In the genomic region with DNA sequence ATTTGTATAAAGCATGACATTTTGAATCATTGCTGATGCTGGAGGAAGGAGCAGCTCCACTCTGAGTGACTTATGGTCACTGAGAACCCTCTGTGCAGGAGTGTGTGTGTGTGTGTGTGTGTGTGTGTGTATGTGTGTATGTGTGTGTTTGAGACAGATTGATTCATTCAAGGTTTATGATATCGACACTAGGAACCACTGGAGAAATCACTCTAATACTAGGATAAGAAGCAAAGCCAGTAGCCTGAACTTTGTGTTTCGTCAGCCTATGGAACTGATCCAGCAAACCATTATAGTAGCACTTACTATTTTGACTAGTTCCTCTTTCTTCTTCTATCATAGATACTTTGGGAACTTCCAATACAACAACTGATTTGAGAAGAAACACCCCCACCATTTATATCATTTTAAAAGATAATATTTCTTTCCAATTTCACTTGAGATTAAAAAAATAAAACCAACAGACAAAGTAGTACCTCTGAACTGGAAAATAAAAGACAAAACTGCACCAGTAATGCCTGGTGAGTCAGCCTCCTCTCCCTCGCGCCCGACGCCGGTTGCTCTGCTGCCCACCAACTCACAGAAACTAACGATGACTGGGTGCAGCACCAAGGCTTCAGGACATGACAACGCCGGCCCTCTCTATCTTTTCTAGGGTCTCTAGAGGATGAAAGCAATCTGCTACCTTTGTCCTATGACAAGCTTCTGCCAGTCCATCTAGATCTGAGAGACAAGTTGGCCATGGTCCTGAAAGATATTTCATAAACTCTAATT, we compare ENCODE assay signal across 11 cellular contexts. TPM values are rescaled to one million over a fixed set of nuclear protein-coding genes. Genes with fewer than 3 reads are reported as not detected.
A peak's percentile ranks its signal among the peaks of the same experiment; 100 is the strongest.
DNase-seq lines count a peak whose midpoint lies in the region; ATAC-seq and TF ChIP-seq lines count a peak whose summit lies in the region.
"Had no signal": no experiment of that assay in that cellular context is flagged by ENCODE, and none has a peak within 500 bp of the region (broad histone marks: within the 10 kb centered on the region; RNA-seq: fewer than 3 reads in every experiment).

No MANE protein-coding gene starts in this region.

- H3K27me3 Mint-ChIP-seq in T-helper 1 cell treated with Interleukin-12 subunit alpha and Interleukin-12 subunit beta and Interleukin-4 antibody, amounts not matched to agents 30 μg/mL and 1 μg/mL, for 36 hours (ENCODE audit: low read depth): no peaks in the 10 kb centered on the region

- intact Hi-C loops in spleen (cut with DNase I; ENCODE audit: low total_unique reads) (no loop called here), Right ventricle myocardium inferior (cut with DNase I) (no loop called here)

- peak overlapping the region; percentile 87 for H3K4me3 Mint-ChIP-seq in T-helper 1 cell treated with Interleukin-12 subunit alpha and Interleukin-12 subunit beta and Interleukin-4 antibody, amounts not matched to agents 30 μg/mL and 1 μg/mL, for 36 hours

- in situ Hi-C loops in GM13976 (cut with MboI; ENCODE audit: low sequenced_read_pairs, unreplicated experiment): no loop called here

- no peaks in the 10 kb centered on the region for H3K9me3 Mint-ChIP-seq in T-helper 1 cell treated with Interleukin-12 subunit alpha and Interleukin-12 subunit beta and Interleukin-4 antibody, amounts not matched to agents 30 μg/mL and 1 μg/mL, for 36 hours

- TF ChIP-seq CTCF in spleen (IDR thresholded peaks at IDR 0.05 in 8 of 11, conservative IDR thresholded peaks at IDR 0.05 in 3 of 11): no peak
- TF ChIP-seq CTCF in GM13976 (IDR thresholded peaks at IDR 0.05; ENCODE audit: borderline replicate concordance, control extremely low read depth, extremely low read depth, insufficient read depth, missing control alignments): no peak

- H3K36me3 Mint-ChIP-seq in T-helper 1 cell treated with Interleukin-12 subunit alpha and Interleukin-12 subunit beta and Interleukin-4 antibody, amounts not matched to agents 30 μg/mL and 1 μg/mL, for 36 hours (ENCODE audit: low read depth): peaks cover 82% of the 10 kb centered on the region

- H3K27ac ChIP-seq in spleen: peak overlapping the region in 4 of 8 donors; percentile 37 to 79 (median 76)

- peak; percentile 49 for TF ChIP-seq POLR2A in GM15510 (IDR thresholded peaks at IDR 0.05; ENCODE audit: borderline replicate concordance, extremely low read depth, insufficient read length)
- TF ChIP-seq POLR2A in spleen (IDR thresholded peaks at IDR 0.05): no peak

- peak overlapping the region; percentile 99 for H3K27ac Mint-ChIP-seq in T-helper 1 cell treated with Interleukin-12 subunit alpha and Interleukin-12 subunit beta and Interleukin-4 antibody, amounts not matched to agents 30 μg/mL and 1 μg/mL, for 36 hours

- H3K27me3 ChIP-seq in spleen (replicated peaks in 1 of 7): no peaks in the 10 kb centered on the region

- ATAC-seq in Right ventricle myocardium inferior (no peak), HG02938 (IDR thresholded peaks at IDR 0.05; ENCODE audit: unreplicated experiment) (no peak)

- H3K9me3 ChIP-seq in spleen: no peaks in the 10 kb centered on the region

- H3K4me3 ChIP-seq in spleen: no peak overlapping the region

- H3K4me1 Mint-ChIP-seq in T-helper 1 cell treated with Interleukin-12 subunit alpha and Interleukin-12 subunit beta and Interleukin-4 antibody, amounts not matched to agents 30 μg/mL and 1 μg/mL, for 36 hours (ENCODE audit: low read depth): peaks cover 92% of the 10 kb centered on the region

- peaks cover 47 to 100% (median 91%) of the 10 kb centered on the region in 6 donors for H3K4me1 ChIP-seq in spleen

- 63 to 73% (median 71%) methylated on average over 10 of the region's 10 CpGs for WGBS in spleen, 5 donors

- no peaks in the 10 kb centered on the region for H3K36me3 ChIP-seq in spleen

- peak; percentile 78 for DNase-seq in activated naive CD4-positive, alpha-beta T cell treated with Interleukin-2 at 50 U/mL for 16 hours
- DNase-seq in stimulated activated CD4-positive, alpha-beta T cell treated with anti-CD3 and anti-CD28 coated beads, Interleukin-4, amount 100 ng/mL, for 1 hour: peak; percentile 72
- no peak for DNase-seq in spleen
- DNase-seq in Right ventricle myocardium inferior (ENCODE audit: missing footprints): no peak
- no peak for DNase-seq in GM13976 (ENCODE audit: low spot score)
- DNase-seq: head of caudate nucleus, NCI-H1436 treated with DMSO at 0.1 percent for 48 hours had no signal

RNA-seq across cellular contexts. Expression of a gene that starts 20.9 kb away (rescaled TPM):
- total RNA-seq in spleen (10 to 100 TPM in 6 of 7 donors, 1 to 10 TPM in 1; 7.4 to 18.3 (median 11.3) TPM), Right ventricle myocardium inferior (0.24 TPM)
- 1 to 10 TPM; 2.8 to 3.9 (median 3.2) TPM for polyA plus RNA-seq in spleen
- total RNA-seq: SK-MEL-5 had no signal

RNA-seq across cellular contexts. Expression of a gene that starts 46.6 kb away (rescaled TPM):
- 10 to 100 TPM; 50.3 to 76.1 (median 62.5) TPM for total RNA-seq in spleen
- 10 to 100 TPM in 1 of 3 donors, 1 to 10 TPM in 2; 4.7 to 10.9 (median 5.4) TPM for polyA plus RNA-seq in spleen
- 3.4 TPM for total RNA-seq in Right ventricle myocardium inferior
- total RNA-seq: SK-MEL-5 had no signal

Comparison
In these comparisons a context has a peak if more than half of its experiments do, and no peak if none do; other contexts are left out.
1. DNase-seq: peak in activated naive CD4-positive, alpha-beta T cell treated with Interleukin-2 at 50 U/mL for 16 hours (single experiment) and stimulated activated CD4-positive, alpha-beta T cell treated with anti-CD3 and anti-CD28 coated beads, Interleukin-4, amount 100 ng/mL, for 1 hour (single experiment); none in spleen (single experiment), Right ventricle myocardium inferior (single experiment) and GM13976 (single experiment).
2. RNA of a gene that starts 46.6 kb away (total RNA-seq): 50.3 to 76.1 TPM in spleen; 3.4 TPM in Right ventricle myocardium inferior (single experiment); every median in the first group is over 10 times any median in the second.